8 cellular contexts compared by ENCODE assay signal in the genomic region with DNA sequence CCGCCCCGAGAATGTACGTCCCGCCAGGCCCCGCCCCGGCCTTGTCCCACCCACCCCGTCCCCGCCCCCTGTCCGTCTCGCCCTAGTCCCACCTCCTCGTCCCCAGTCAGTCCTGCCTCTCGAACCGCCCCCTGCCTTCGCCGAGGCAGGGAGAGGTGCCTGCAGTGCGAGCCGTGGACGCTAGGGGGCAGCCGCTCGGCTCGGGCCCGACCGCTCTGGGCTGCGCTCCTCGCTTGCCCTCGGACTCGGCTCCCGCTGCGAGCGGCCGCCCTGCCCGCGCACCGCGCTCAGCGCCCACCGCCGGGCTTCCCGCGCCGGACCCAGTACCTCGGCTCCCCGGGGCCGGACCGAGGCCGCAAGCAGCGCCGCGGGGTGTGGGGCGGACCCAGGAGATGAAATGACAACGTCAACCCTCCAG. TPM values are rescaled to one million over a fixed set of nuclear protein-coding genes. Genes with fewer than 3 reads are reported as not detected.
DNase-seq lines count a peak whose midpoint lies in the region; ATAC-seq and TF ChIP-seq lines count a peak whose summit lies in the region.

A gene (plus strand): TSS at position 236 of the 418 bp plus-strand sequence. CDS start 162 bp downstream, at position 398.

- intact Hi-C loops in ovary (cut with DNase I) (no loop called here), thyroid gland (cut with DNase I) (no loop called here)

- TF ChIP-seq CTCF in GM12864 (IDR thresholded peaks at IDR 0.05; ENCODE audit: low read depth, low read length, missing control alignments) (peak; percentile 85), glutamatergic neuron (IDR thresholded peaks at IDR 0.05; ENCODE audit: partially characterized antibody, unreplicated experiment) (peak; percentile 91), ovary (IDR thresholded peaks at IDR 0.05) (peak; percentile 86 to 97 (median 92)), thyroid gland (IDR thresholded peaks at IDR 0.05) (peak; percentile 19 to 99 (median 88))

- DNase-seq in GM12864 (ENCODE audit: low read depth) (peak; percentile 78), NCI-H1092 treated with DMSO at 0.1 percent for 48 hours (lab: John Stamatoyannopoulos, UW) (peak; percentile 97), SKM-1 (lab: John Stamatoyannopoulos, UW; ENCODE audit: unreplicated experiment) (peak; percentile 82), glutamatergic neuron (peak; percentile 98), ovary (peak; percentile 95 to 99 (median 97)), thyroid gland (peak; percentile 96 to 97)

- H3K36me3 ChIP-seq in ovary (no peaks in the 10 kb centered on the region), thyroid gland (peaks cover 2 to 8% of the 10 kb centered on the region in 2 donors)

- H3K9me3 ChIP-seq in ovary (no peaks in the 10 kb centered on the region), thyroid gland (no peaks in the 10 kb centered on the region)

- peak within 1 kb of the TSS; percentile 46 to 74 for H3K27ac ChIP-seq in ovary
- H3K27ac ChIP-seq in thyroid gland: peak within 1 kb of the TSS; percentile 67 to 85 (median 73)

- 1 to 2% (median 1%) methylated on average over 24 to 51 of the region's 51 CpGs for WGBS in ovary, 3 donors
- 0% methylated on average over 8 to 14 of the region's 51 CpGs for WGBS in thyroid gland, 2 donors

- peaks cover 23% of the 10 kb centered on the region for H3K4me1 Mint-ChIP-seq in activated naive CD8-positive, alpha-beta T cell (ENCODE audit: low read depth)
- peaks cover 11% of the 10 kb centered on the region for H3K4me1 Mint-ChIP-seq in glutamatergic neuron (ENCODE audit: low read depth, unreplicated experiment)

- TF ChIP-seq EP300 in ovary (IDR thresholded peaks at IDR 0.05): no peak

- H3K27ac Mint-ChIP-seq in activated naive CD8-positive, alpha-beta T cell: peak within 1 kb of the TSS; percentile 92
- peak within 1 kb of the TSS; percentile 97 for H3K27ac Mint-ChIP-seq in glutamatergic neuron (ENCODE audit: unreplicated experiment)

- no peaks in the 10 kb centered on the region for H3K9me3 Mint-ChIP-seq in activated naive CD8-positive, alpha-beta T cell (ENCODE audit: low read depth)
- H3K9me3 Mint-ChIP-seq in glutamatergic neuron (ENCODE audit: unreplicated experiment): peaks cover 13% of the 10 kb centered on the region

- ATAC-seq in HG02623 (IDR thresholded peaks at IDR 0.05; ENCODE audit: unreplicated experiment): peak; percentile 92

- peak within 1 kb of the TSS; percentile 81 for H3K4me3 ChIP-seq in GM12864 (ENCODE audit: low read depth, low read length)
- H3K4me3 ChIP-seq in ovary: peak within 1 kb of the TSS; percentile 92
- peak within 1 kb of the TSS; percentile 62 to 97 (median 85) for H3K4me3 ChIP-seq in thyroid gland (replicated peaks in 1 of 3)

- TF ChIP-seq POLR2A in ovary (IDR thresholded peaks at IDR 0.05) (peak; percentile 76), thyroid gland (IDR thresholded peaks at IDR 0.05) (peak in 1 of 2 donors; percentile 81)

- H3K27me3 ChIP-seq in ovary (no peaks in the 10 kb centered on the region), thyroid gland (no peaks in the 10 kb centered on the region)

- no peaks in the 10 kb centered on the region for H3K27me3 Mint-ChIP-seq in activated naive CD8-positive, alpha-beta T cell
- H3K27me3 Mint-ChIP-seq in glutamatergic neuron (ENCODE audit: unreplicated experiment): peaks cover 13% of the 10 kb centered on the region

- peaks cover 2% of the 10 kb centered on the region for H3K4me1 ChIP-seq in ovary (ENCODE audit: insufficient read depth)
- peaks cover 24 to 46% of the 10 kb centered on the region in 2 donors for H3K4me1 ChIP-seq in thyroid gland

- peaks cover 3% of the 10 kb centered on the region for H3K36me3 Mint-ChIP-seq in activated naive CD8-positive, alpha-beta T cell
- no peaks in the 10 kb centered on the region for H3K36me3 Mint-ChIP-seq in glutamatergic neuron (ENCODE audit: unreplicated experiment)

- H3K4me3 Mint-ChIP-seq in activated naive CD8-positive, alpha-beta T cell: peak within 1 kb of the TSS; percentile 97
- peak within 1 kb of the TSS; percentile 100 for H3K4me3 Mint-ChIP-seq in glutamatergic neuron (ENCODE audit: unreplicated experiment)

RNA-seq across cellular contexts. Expression of the gene that starts here (rescaled TPM):
- total RNA-seq in glutamatergic neuron (ENCODE audit: unreplicated experiment): 38.9 TPM
- 10 to 100 TPM; 18.3 to 34.1 (median 29.5) TPM for total RNA-seq in ovary
- 10 to 100 TPM; 19.7 to 29.1 TPM for polyA plus RNA-seq in ovary
- total RNA-seq in thyroid gland: 10 to 100 TPM; 33.5 to 47.5 (median 43.2) TPM

Comparison
In these comparisons a context has a peak if more than half of its experiments do, and no peak if none do; other contexts are left out.
1. Peak in every context shown above with its lines: DNase-seq, ATAC-seq, H3K4me3 ChIP-seq and H3K27ac ChIP-seq.